ENCODE assay signal across 8 cellular contexts in genomic region chr1:206797534-206798383, GRCh38. TPM values are rescaled to one million over a fixed set of nuclear protein-coding genes. Genes with fewer than 3 reads are reported as not detected.
DNase-seq lines count a peak whose midpoint lies in the region; ATAC-seq, FAIRE-seq and TF ChIP-seq lines count a peak whose summit lies in the region.

No MANE protein-coding gene starts in this region.

- H3F3A ChIP-seq in GM23248 (ENCODE audit: insufficient read depth), result peaks cover 14% of the 10 kb centered on the region

- DNase-seq in BJ (ENCODE audit: low read depth) (no peak), GM23248 (peak; percentile 32), T-helper 17 cell (no peak), keratinocyte (ENCODE audit: low read depth, low spot score) (no peak), urothelium cell line (ENCODE audit: low spot score) (no peak), medulla oblongata (ENCODE audit: extremely low spot score) (no peak), H4 (ENCODE audit: low spot score) (no peak)

- ATAC-seq in T-helper 17 cell (peak; percentile 29), GM21390 (IDR thresholded peaks at IDR 0.05; ENCODE audit: unreplicated experiment) (no peak)

- peaks cover 33% of the 10 kb centered on the region for H3K4me1 Mint-ChIP-seq in T-helper 17 cell

- no peaks in the 10 kb centered on the region for H3K27me3 Mint-ChIP-seq in T-helper 17 cell

- no peaks in the 10 kb centered on the region for H4K20me1 ChIP-seq in GM23248 (ENCODE audit: insufficient read depth)
- no peaks in the 10 kb centered on the region for H4K20me1 ChIP-seq in keratinocyte (ENCODE audit: control insufficient read depth, extremely low read depth, insufficient read depth, low read length)

- in situ Hi-C loops in GM23248 (cut with MboI), result no loop called here

- no peak for FAIRE-seq in keratinocyte (lab: Jason Lieb, UNC)
- no peak for FAIRE-seq in urothelium cell line (lab: Jason Lieb, UNC)

- H3K9me1 ChIP-seq in keratinocyte (ENCODE audit: control insufficient read depth, extremely low read depth, insufficient read depth, low read length), result no peaks in the 10 kb centered on the region

- dilution Hi-C loops in keratinocyte (cut with MboI; ENCODE audit: extremely low pct_ligation_motif_present, low sequenced_read_pairs), result no loop called here

- CTCF ChIA-PET in BJ (lab: Yijun Ruan, JAX), result interaction anchor here (0.8 to 4.4 kb wide), 9 partner anchors 10 to 167 kb away, joined by 3 to 21 read pairs (median 4); no protein-coding TSS in a partner anchor

- H3K4me2 ChIP-seq in GM23248 (ENCODE audit: unreplicated experiment) (no peak overlapping the region), keratinocyte (ENCODE audit: control insufficient read depth, extremely low read depth, insufficient read depth, low read depth, low read length) (no peak overlapping the region)

- no peak overlapping the region for H3K4me3 ChIP-seq in BJ (ENCODE audit: low read depth, low read length)
- H3K4me3 ChIP-seq in GM23248, result no peak overlapping the region
- no peak overlapping the region for H3K4me3 ChIP-seq in keratinocyte (ENCODE audit: control insufficient read depth in 2 of 3, extremely low read depth in 1 of 3, insufficient read depth in 2 of 3, low read depth in 1 of 3, low read length in 3 of 3)

- TF ChIP-seq CTCF in BJ (IDR thresholded peaks at IDR 0.05; ENCODE audit: insufficient read depth, low read depth, low read length) (peak; percentile 43), keratinocyte (optimal IDR thresholded peaks at IDR 0.05 in 1 of 3, IDR thresholded peaks at IDR 0.05 in 1 of 3, conservative IDR thresholded peaks at IDR 0.05 in 1 of 3; ENCODE audit: extremely low read depth in 1 of 3, insufficient read depth in 2 of 3, low read length in 3 of 3) (peak; percentile 50 to 82 (median 55))

- H3K9me2 ChIP-seq in GM23248 (ENCODE audit: insufficient read depth), result no peaks in the 10 kb centered on the region

- H3K4me1 ChIP-seq in GM23248 (ENCODE audit: insufficient read depth) (peaks cover 9% of the 10 kb centered on the region), keratinocyte (ENCODE audit: control insufficient read depth, extremely low read depth, insufficient read depth, low read length) (peaks cover 8% of the 10 kb centered on the region)

- no peak overlapping the region for H3K4me3 Mint-ChIP-seq in T-helper 17 cell

- no peaks in the 10 kb centered on the region for H3K9me3 ChIP-seq in GM23248 (ENCODE audit: low read depth)
- no peaks in the 10 kb centered on the region for H3K9me3 ChIP-seq in T-helper 17 cell (ENCODE audit: control insufficient read depth, low read length, poor library complexity, severe bottlenecking)
- H3K9me3 ChIP-seq in keratinocyte (ENCODE audit: control insufficient read depth, low read depth, low read length), result no peaks in the 10 kb centered on the region

- POLR2A ChIA-PET in BJ (lab: Charles Lee), result no interaction called here

- peak overlapping the region; percentile 97 for H3K27ac Mint-ChIP-seq in T-helper 17 cell

- no peak overlapping the region for H3K9ac ChIP-seq in GM23248
- H3K9ac ChIP-seq in keratinocyte (ENCODE audit: control insufficient read depth, extremely low read depth, insufficient read depth, low read length), result no peak overlapping the region

- H3K79me2 ChIP-seq in GM23248 (ENCODE audit: insufficient read depth), result no peaks in the 10 kb centered on the region
- no peaks in the 10 kb centered on the region for H3K79me2 ChIP-seq in keratinocyte (ENCODE audit: control insufficient read depth, insufficient read depth, low read length)

- 53 to 56% methylated on average over 8 of the region's 8 CpGs for WGBS in GM23248 (ENCODE audit: low coverage in 1 of 2, low lambda C conversion rate in 2 of 2, missing lambda C conversion rate in 2 of 2), 2 experiments

- H2AFZ ChIP-seq in GM23248, result no peak overlapping the region
- H2AFZ ChIP-seq in keratinocyte (ENCODE audit: control insufficient read depth, low read length), result no peak overlapping the region

- no peaks in the 10 kb centered on the region for H3K36me3 ChIP-seq in BJ (ENCODE audit: control insufficient read depth, insufficient read depth, low read length)
- H3K36me3 ChIP-seq in GM23248 (ENCODE audit: low read depth), result no peaks in the 10 kb centered on the region
- H3K36me3 ChIP-seq in keratinocyte (ENCODE audit: control insufficient read depth in 2 of 2, extremely low read depth in 1 of 2, insufficient read depth in 2 of 2, low read length in 2 of 2), result no peaks in the 10 kb centered on the region

- H3K27me3 ChIP-seq in BJ (ENCODE audit: control insufficient read depth, insufficient read depth, low read length), result no peaks in the 10 kb centered on the region
- H3K27me3 ChIP-seq in GM23248 (replicated peaks; ENCODE audit: insufficient read depth), result no peaks in the 10 kb centered on the region
- H3K27me3 ChIP-seq in keratinocyte (ENCODE audit: control insufficient read depth, extremely low read depth, insufficient read depth, low read length), result no peaks in the 10 kb centered on the region

- no peak overlapping the region for H3K27ac ChIP-seq in GM23248
- no peak overlapping the region for H3K27ac ChIP-seq in keratinocyte (ENCODE audit: control insufficient read depth, insufficient read depth, low read length)

- no peaks in the 10 kb centered on the region for H3K36me3 Mint-ChIP-seq in T-helper 17 cell (ENCODE audit: low read depth)

RNA-seq across cellular contexts. Expression of gene IL10, which starts 25.5 kb away (rescaled TPM):
- polyA plus RNA-seq in BJ (2011; rRNA removed), result not detected in 2 replicates
- not detected in 2 replicates for polyA minus RNA-seq in BJ (2011; rRNA and poly(A)+ RNA removed)
- not detected in 2 replicates for total RNA-seq in GM23248 (2014; rRNA removed; shearing (Covaris generic))
- polyA plus RNA-seq in GM23248 (2016; fragmentation: Nextera tagmentation; extraction: Ambion mirVana), result not detected in 2 replicates
- under 1 TPM; 0.20 to 0.76 TPM for total RNA-seq in T-helper 17 cell
- polyA plus RNA-seq in keratinocyte, result not detected in 3 replicates
- not detected for polyA plus RNA-seq in keratinocyte (2011; ENCODE audit: low read depth)
- not detected in 2 replicates for polyA plus RNA-seq in keratinocyte (2011; cell fraction: cytosol; rRNA removed)
- polyA plus RNA-seq in keratinocyte (2011; cell fraction: nucleus; rRNA removed), result not detected in 2 replicates
- polyA plus RNA-seq in keratinocyte (2012; ENCODE audit: low replicate concordance), result not detected in 2 replicates
- polyA minus RNA-seq in keratinocyte, result not detected in 3 replicates
- polyA minus RNA-seq in keratinocyte (2011; cell fraction: cytosol; rRNA and poly(A)+ RNA removed), result not detected
- not detected in 2 replicates for polyA minus RNA-seq in keratinocyte (2011; cell fraction: nucleus; rRNA and poly(A)+ RNA removed)
- not detected in 2 replicates for total RNA-seq in H4 (2014; rRNA removed; shearing (Covaris generic))

RNA-seq across cellular contexts. Expression of gene IL19, which starts 27.2 kb away (rescaled TPM):
- polyA plus RNA-seq in BJ (2011; rRNA removed) (not detected in 2 replicates), GM23248 (2016; fragmentation: Nextera tagmentation; extraction: Ambion mirVana) (not detected in 2 replicates), keratinocyte (not detected in 3 replicates)
- polyA minus RNA-seq in BJ (2011; rRNA and poly(A)+ RNA removed), result not detected in 2 replicates
- not detected in 2 replicates for total RNA-seq in GM23248 (2014; rRNA removed; shearing (Covaris generic))
- total RNA-seq in T-helper 17 cell, result not detected
- not detected for polyA plus RNA-seq in keratinocyte (2011; ENCODE audit: low read depth)
- polyA plus RNA-seq in keratinocyte (2011; cell fraction: cytosol; rRNA removed), result not detected in 2 replicates
- polyA plus RNA-seq in keratinocyte (2011; cell fraction: nucleus; rRNA removed), result not detected in 2 replicates
- polyA plus RNA-seq in keratinocyte (2012; ENCODE audit: low replicate concordance), result not detected in 2 replicates
- not detected in 3 replicates for polyA minus RNA-seq in keratinocyte
- not detected for polyA minus RNA-seq in keratinocyte (2011; cell fraction: cytosol; rRNA and poly(A)+ RNA removed)
- polyA minus RNA-seq in keratinocyte (2011; cell fraction: nucleus; rRNA and poly(A)+ RNA removed), result not detected in 2 replicates
- not detected in 2 replicates for total RNA-seq in H4 (2014; rRNA removed; shearing (Covaris generic))
